25 cellular contexts compared by ENCODE assay signal in genomic region chr3:131645638-131646037, GRCh38.
DNase-seq lines count a peak whose midpoint lies in the region; ATAC-seq, FAIRE-seq and TF ChIP-seq lines count a peak whose summit lies in the region.
"Had no signal": no experiment of that assay in that cellular context is flagged by ENCODE, and none has a peak within 500 bp of the region (broad histone marks: within the 10 kb centered on the region; RNA-seq: fewer than 3 reads in every experiment).

No MANE protein-coding gene starts in this region.

- no TSS peak for BruUV-seq in mammary epithelial cell (replicated peaks; lab: Mats Ljungman, UMichigan)
- no TSS peak for BruUV-seq in Caco-2 (replicated peaks; lab: Mats Ljungman, UMichigan)

- H3K4me3 ChIP-seq in mammary epithelial cell (replicated peaks in 1 of 3; ENCODE audit: insufficient read depth in 1 of 3, low read depth in 2 of 3, low read length in 3 of 3) (no peak overlapping the region), Caco-2 (ENCODE audit: low read depth, low read length) (no peak overlapping the region)
- H3K4me3 ChIP-seq: BLaER1 treated with 17β-estradiol and CSF1 and Interleukin-3, amounts not matched to agents 10 nM and 100 nM; SJCRH30 had no signal

- no peaks in the 10 kb centered on the region for H3K9me3 Mint-ChIP-seq in Caco-2 (ENCODE audit: unreplicated experiment)
- H3K9me3 Mint-ChIP-seq: CD4-positive, alpha-beta T cell had no signal

- CTCF ChIA-PET in mammary epithelial cell (lab: Charles Lee; ENCODE audit: low non-redundant PET) = no interaction called here
- CTCF ChIA-PET in Caco-2 (lab: Charles Lee) = no interaction called here

- H4K20me1 ChIP-seq in mammary epithelial cell (ENCODE audit: insufficient read depth, low read length) = no peaks in the 10 kb centered on the region
- H4K20me1 ChIP-seq: BLaER1 treated with 17β-estradiol and CSF1 and Interleukin-3, amounts not matched to agents 10 nM and 100 nM had no signal

- TF ChIP-seq CTCF in mammary epithelial cell (conservative IDR thresholded peaks at IDR 0.05 in 1 of 2, IDR thresholded peaks at IDR 0.05 in 1 of 2; ENCODE audit: extremely low read depth in 1 of 2, insufficient read depth in 1 of 2, low read depth in 1 of 2, low read length in 2 of 2) (no peak), Caco-2 (IDR thresholded peaks at IDR 0.05; ENCODE audit: insufficient read depth in 1 of 2, low read depth in 1 of 2, low read length in 1 of 2, severe bottlenecking in 1 of 2, unreplicated experiment in 1 of 2) (no peak)

- ATAC-seq in GM19324 (IDR thresholded peaks at IDR 0.05; ENCODE audit: low FRiP score, unreplicated experiment) (peak; percentile 46), HG02938 (IDR thresholded peaks at IDR 0.05; ENCODE audit: unreplicated experiment) (peak; percentile 56)
- ATAC-seq: SK-N-SH treated with all-trans-retinoic acid at 6 μM for 48 hours, T-helper 17 cell had no signal

- H3K27ac ChIP-seq in mammary epithelial cell (ENCODE audit: insufficient read depth, low read depth, low read length) = no peak overlapping the region
- H3K27ac ChIP-seq: BLaER1 treated with 17β-estradiol and CSF1 and Interleukin-3, amounts not matched to agents 10 nM and 100 nM; SJCRH30 had no signal

- intact Hi-C loops in mammary epithelial cell (cut with micrococcal nuclease) (no loop called here), head of caudate nucleus (cut with DNase I) (no loop called here), Caco-2 (cut with micrococcal nuclease; ENCODE audit: unreplicated experiment) (no loop called here)

- no peak overlapping the region for H3K4me2 ChIP-seq in mammary epithelial cell (ENCODE audit: insufficient read depth, low read depth, low read length)

- FAIRE-seq in GM18507 (lab: Jason Lieb, UNC) = peak; percentile 56
- FAIRE-seq: A204.1, G401.6, GM12892, H1, RCC 7860 had no signal

- H3K4me1 ChIP-seq in mammary epithelial cell (ENCODE audit: insufficient read depth, low read length) (no peaks in the 10 kb centered on the region), Caco-2 (no peaks in the 10 kb centered on the region)
- H3K4me1 ChIP-seq: SJCRH30 had no signal

- no peak overlapping the region for H3K4me3 Mint-ChIP-seq in Caco-2 (ENCODE audit: unreplicated experiment)
- H3K4me3 Mint-ChIP-seq: CD4-positive, alpha-beta T cell; T-helper 17 cell had no signal

- in situ Hi-C loops in mammary epithelial cell (cut with MboI; ENCODE audit: low sequenced_read_pairs in 2 of 2) = no loop called here

- no peak overlapping the region for H3K27ac Mint-ChIP-seq in Caco-2 (ENCODE audit: unreplicated experiment)
- H3K27ac Mint-ChIP-seq: CD4-positive, alpha-beta T cell; T-helper 17 cell had no signal

- no peak overlapping the region for H2AFZ ChIP-seq in mammary epithelial cell (ENCODE audit: low read depth, low read length)

- H3K9me3 ChIP-seq in mammary epithelial cell (replicated peaks; ENCODE audit: insufficient read depth, low read length) (no peaks in the 10 kb centered on the region), Caco-2 (no peaks in the 10 kb centered on the region)
- H3K9me3 ChIP-seq: BLaER1 treated with 17β-estradiol and CSF1 and Interleukin-3, amounts not matched to agents 10 nM and 100 nM; SJCRH30 had no signal

- H3K27me3 ChIP-seq in mammary epithelial cell (ENCODE audit: insufficient read depth, low read length) (no peaks in the 10 kb centered on the region), Caco-2 (replicated peaks; ENCODE audit: control insufficient read depth, insufficient read depth, low read length) (no peaks in the 10 kb centered on the region)
- H3K27me3 ChIP-seq: BLaER1 treated with 17β-estradiol and CSF1 and Interleukin-3, amounts not matched to agents 10 nM and 100 nM had no signal

- H3K36me3 Mint-ChIP-seq in Caco-2 (ENCODE audit: insufficient read depth, unreplicated experiment) = no peaks in the 10 kb centered on the region

- H3K4me1 Mint-ChIP-seq in Caco-2 (ENCODE audit: low read depth, unreplicated experiment) = no peaks in the 10 kb centered on the region
- H3K4me1 Mint-ChIP-seq: T-helper 17 cell had no signal

- H3K36me3 ChIP-seq in mammary epithelial cell (ENCODE audit: insufficient read depth, low read length) (no peaks in the 10 kb centered on the region), Caco-2 (ENCODE audit: control insufficient read depth, insufficient read depth, low read length) (no peaks in the 10 kb centered on the region)
- H3K36me3 ChIP-seq: BLaER1 treated with 17β-estradiol and CSF1 and Interleukin-3, amounts not matched to agents 10 nM and 100 nM; SJCRH30 had no signal

- POLR2A ChIA-PET in Caco-2 (lab: Charles Lee) = no interaction called here

- no peak for DNase-seq in GM18507 (ENCODE audit: extremely low spot score, insufficient read length, low read depth)
- DNase-seq in mammary epithelial cell = no peak
- no peak for DNase-seq in head of caudate nucleus
- no peak for DNase-seq in nucleus accumbens (lab: John Stamatoyannopoulos, UW)
- no peak for DNase-seq in Caco-2
- DNase-seq: AML-193; CD4-positive, alpha-beta T cell; COR-L47; HCEC 1CT; KBM-7; NCI-H2029; NCI-H446; NCI-H524 treated with DMSO at 0.1 percent for 48 hours; NCI-H774; SJCRH30; T-helper 17 cell had no signal

- peaks cover 8% of the 10 kb centered on the region for H3K27me3 Mint-ChIP-seq in Caco-2 (ENCODE audit: insufficient read depth, unreplicated experiment)

- dilution Hi-C loops in mammary epithelial cell (cut with HindIII; ENCODE audit: low sequenced_read_pairs) = no loop called here

- no peak overlapping the region for H3K9ac ChIP-seq in mammary epithelial cell (ENCODE audit: insufficient read depth, low read length)
- H3K9ac ChIP-seq: BLaER1 treated with 17β-estradiol and CSF1 and Interleukin-3, amounts not matched to agents 10 nM and 100 nM had no signal

- no peaks in the 10 kb centered on the region for H3K79me2 ChIP-seq in mammary epithelial cell (ENCODE audit: insufficient read depth, low read length)
